Comparison of ENCODE assay signal across 13 cellular contexts in the genomic region with DNA sequence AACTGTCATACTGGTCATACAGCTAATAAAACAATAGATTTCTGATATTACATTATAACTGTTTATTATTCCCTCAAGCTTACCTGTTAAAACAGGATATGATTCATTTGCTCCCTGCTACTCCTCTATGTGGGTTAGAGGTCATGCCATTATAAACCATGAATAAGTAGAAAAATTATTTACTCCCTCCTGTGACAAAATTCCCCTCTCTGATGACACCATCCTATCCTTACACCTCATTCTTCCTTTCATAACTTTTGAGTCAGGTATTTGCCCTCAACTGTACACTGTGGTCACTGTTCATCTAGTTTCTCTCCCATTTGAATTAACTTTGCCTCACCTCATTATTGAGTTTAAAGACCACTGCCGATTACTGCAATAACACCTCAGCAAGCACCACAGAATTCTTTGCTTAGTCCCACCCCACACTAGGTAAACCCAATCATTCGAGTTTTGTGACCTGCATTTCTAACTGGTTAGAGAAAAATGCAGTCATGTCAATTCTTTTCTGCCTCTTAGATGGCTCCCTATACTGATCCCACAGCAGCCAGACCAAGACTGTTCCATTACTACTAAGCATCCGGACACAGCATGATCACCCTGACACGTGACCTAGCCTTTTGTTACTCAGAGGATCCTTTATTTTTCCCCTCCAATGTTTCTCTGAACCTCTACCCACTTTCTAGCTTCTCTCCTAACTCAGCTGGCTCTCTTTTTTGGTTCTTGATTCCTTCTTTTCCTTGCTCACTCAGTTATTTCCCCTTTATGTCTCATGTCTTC.
A peak's percentile ranks its signal among the peaks of the same experiment; 100 is the strongest.
DNase-seq lines count a peak whose midpoint lies in the region; ATAC-seq and TF ChIP-seq lines count a peak whose summit lies in the region.
"Had no signal": no experiment of that assay in that cellular context is flagged by ENCODE, and none has a peak within 500 bp of the region (broad histone marks: within the 10 kb centered on the region; RNA-seq: fewer than 3 reads in every experiment).

No MANE protein-coding gene starts in this region.

- CTCF ChIA-PET in PC-9 (lab: Charles Lee): no interaction called here

- H3K79me2 ChIP-seq in PC-9 (ENCODE audit: low read depth): no peaks in the 10 kb centered on the region

- H3K27ac ChIP-seq in right atrium auricular region (peak overlapping the region; percentile 18 to 40), right cardiac atrium (ENCODE audit: low read length) (no peak overlapping the region), PC-9 (peak overlapping the region; percentile 99), uterus (peak overlapping the region; percentile 15 to 63)
- H3K27ac ChIP-seq: WERI-Rb-1 had no signal

- H3F3A ChIP-seq in PC-9 (ENCODE audit: insufficient read depth, low read depth): peaks cover 22% of the 10 kb centered on the region

- H3K9me3 ChIP-seq in right atrium auricular region (no peaks in the 10 kb centered on the region), right cardiac atrium (ENCODE audit: control insufficient read depth, low read length) (no peaks in the 10 kb centered on the region), PC-9 (ENCODE audit: insufficient read depth, low read depth) (peaks cover 8% of the 10 kb centered on the region; the same call in 1 of the 2 replicates), uterus (no peaks in the 10 kb centered on the region)
- H3K9me3 ChIP-seq: prostate gland had no signal

- no peaks in the 10 kb centered on the region for H3K27me3 ChIP-seq in right atrium auricular region
- no peaks in the 10 kb centered on the region for H3K27me3 ChIP-seq in right cardiac atrium (ENCODE audit: control insufficient read depth, insufficient read depth)
- H3K27me3 ChIP-seq in PC-9 (ENCODE audit: insufficient read depth, low read depth): no peaks in the 10 kb centered on the region
- no peaks in the 10 kb centered on the region for H3K27me3 ChIP-seq in uterus

- no peak for TF ChIP-seq POLR2A in uterus (IDR thresholded peaks at IDR 0.05)

- no peak for ATAC-seq in right cardiac atrium
- no peak for ATAC-seq in HG03469 (IDR thresholded peaks at IDR 0.05; ENCODE audit: unreplicated experiment)

- BruUV-seq in PC-9 (replicated peaks; lab: Mats Ljungman, UMichigan): no TSS peak

- POLR2A ChIA-PET in PC-9 (lab: Charles Lee; ENCODE audit: unreplicated experiment): no interaction called here

- TF ChIP-seq CTCF in right atrium auricular region (IDR thresholded peaks at IDR 0.05) (no peak), PC-9 (conservative IDR thresholded peaks at IDR 0.05) (no peak), fibroblast of pulmonary artery (IDR thresholded peaks at IDR 0.05; ENCODE audit: low read length, missing control alignments) (no peak), uterus (IDR thresholded peaks at IDR 0.05) (no peak)

- intact Hi-C loops in right cardiac atrium (cut with DNase I) (no loop called here), PC-9 (cut with micrococcal nuclease; ENCODE audit: unreplicated experiment) (no loop called here), uterus (cut with DNase I; ENCODE audit: low total_unique reads) (no loop called here)

- H3K9me2 ChIP-seq in PC-9 (ENCODE audit: insufficient read depth): no peaks in the 10 kb centered on the region

- peak overlapping the region; percentile 66 for H2AFZ ChIP-seq in PC-9

- DNase-seq in right atrium auricular region (ENCODE audit: low spot score) (no peak), right cardiac atrium (no peak), PC-9 (peak in 1 of 2 experiments; percentile 77), fibroblast of pulmonary artery (ENCODE audit: low read depth) (peak; percentile 60), uterus (no peak), NCI-H1092 treated with DMSO at 0.1 percent for 48 hours (lab: John Stamatoyannopoulos, UW) (no peak), T-helper 1 cell (no peak)
- DNase-seq: activated T-cell treated with anti-CD3 and anti-CD28 coated beads, Interleukin-2, amount 50 U/mL, for 48 hours; KG1; SHP77; WERI-Rb-1 had no signal

- 75% methylated on average over 4 of the region's 4 CpGs for WGBS in right cardiac atrium

- no peaks in the 10 kb centered on the region for H4K20me1 ChIP-seq in PC-9 (ENCODE audit: insufficient read depth)

- H3K36me3 ChIP-seq in right atrium auricular region (no peaks in the 10 kb centered on the region), PC-9 (ENCODE audit: low read depth) (no peaks in the 10 kb centered on the region), uterus (no peaks in the 10 kb centered on the region)
- H3K36me3 ChIP-seq: prostate gland, WERI-Rb-1 had no signal

- H3K4me3 ChIP-seq in right atrium auricular region (no peak overlapping the region), right cardiac atrium (ENCODE audit: low read length) (no peak overlapping the region), PC-9 (peak overlapping the region; percentile 37; the same call in 1 of the 2 replicates), fibroblast of pulmonary artery (replicated peaks; ENCODE audit: low read depth, low read length) (no peak overlapping the region), uterus (no peak overlapping the region)
- H3K4me3 ChIP-seq: prostate gland had no signal

- H3K4me1 ChIP-seq in right atrium auricular region (peaks cover 0 to 16% of the 10 kb centered on the region in 2 donors), right cardiac atrium (ENCODE audit: control insufficient read depth, insufficient read depth, low read length) (peaks cover 2% of the 10 kb centered on the region), PC-9 (replicated peaks; ENCODE audit: insufficient read depth) (peaks cover 35% of the 10 kb centered on the region), uterus (peaks cover 0 to 3% of the 10 kb centered on the region in 2 donors)
- H3K4me1 ChIP-seq: prostate gland had no signal

- peak overlapping the region; percentile 69 for H3K4me2 ChIP-seq in PC-9
